Comparison of ENCODE assay signal across 8 cellular contexts in the genomic region with DNA sequence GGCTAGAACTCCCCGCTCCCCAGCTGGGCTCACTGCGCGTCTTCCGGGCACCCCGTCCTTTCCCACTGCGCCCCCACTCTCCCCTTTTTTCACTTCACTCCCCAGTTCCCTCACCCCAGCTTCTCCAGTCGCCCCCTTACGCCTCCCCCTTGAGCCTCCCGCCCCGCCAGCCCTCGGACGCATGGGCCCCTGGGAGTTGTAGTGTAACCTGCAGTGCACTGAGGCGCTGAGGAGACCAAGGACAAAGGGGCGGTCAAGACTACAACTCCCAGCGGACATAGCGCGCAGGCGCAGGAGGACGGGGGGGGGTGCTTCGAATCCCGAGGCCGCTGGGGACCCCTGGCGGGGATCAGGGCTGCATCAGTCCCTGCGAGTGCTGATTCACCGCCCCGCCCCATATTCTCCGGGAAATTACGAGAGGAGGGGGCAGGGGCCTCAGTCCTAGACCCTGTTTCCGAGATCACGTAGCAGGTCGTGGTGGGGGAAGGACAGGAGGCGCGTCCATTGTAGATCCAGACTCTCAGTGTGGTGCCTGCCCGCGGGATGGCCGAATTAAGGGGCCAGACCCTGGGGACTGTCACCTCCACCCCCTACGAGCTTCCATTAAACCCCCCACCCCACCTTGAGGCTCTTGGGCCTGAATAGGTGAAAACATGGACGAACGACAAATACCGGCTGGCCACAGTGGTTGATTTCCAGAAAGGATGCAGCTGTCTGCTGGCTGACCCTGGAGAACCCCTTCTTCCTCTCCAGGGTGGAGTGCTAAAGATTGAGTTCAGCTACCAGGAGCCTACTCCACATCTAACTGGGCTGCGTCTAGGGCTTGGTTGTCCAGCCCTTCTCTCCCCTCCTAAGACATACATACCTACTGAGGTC. TPM values are rescaled to one million over a fixed set of nuclear protein-coding genes. Genes with fewer than 3 reads are reported as not detected.
DNase-seq lines count a peak whose midpoint lies in the region; ATAC-seq and TF ChIP-seq lines count a peak whose summit lies in the region.

No MANE protein-coding gene starts in this region.

- peak overlapping the region; percentile 98 for H3K27ac Mint-ChIP-seq in type B pancreatic cell

- H3K4me2 ChIP-seq in trophoblast cell (ENCODE audit: low read length): peak overlapping the region; percentile 82

- no CpG with 5 or more reads among the region's 41 CpGs for WGBS in trophoblast cell (ENCODE audit: extremely low coverage, insufficient coverage, insufficient read length)

- peak; percentile 95 for DNase-seq in NCI-H1417 treated with DMSO at 0.1 percent for 48 hours (lab: John Stamatoyannopoulos, UW)
- DNase-seq in SW 1271 (lab: John Stamatoyannopoulos, UW): peak; percentile 94 to 97
- DNase-seq in adipocyte (ENCODE audit: low read depth): peak; percentile 98
- peak; percentile 99 for DNase-seq in cardiac septum (ENCODE audit: low spot score)
- DNase-seq in trophoblast cell: peak; percentile 96 to 97
- peak; percentile 99 for DNase-seq in type B pancreatic cell (ENCODE audit: extremely low spot score, unreplicated experiment)

- H2BK12ac ChIP-seq in trophoblast cell (ENCODE audit: low read length): peak overlapping the region; percentile 87

- H4K8ac ChIP-seq in trophoblast cell (ENCODE audit: low read depth, low read length): peak overlapping the region; percentile 95

- intact Hi-C loops in cardiac septum (cut with DNase I): loop anchor here (2.0 kb wide), 1 partner anchor 65 kb away; no protein-coding TSS in a partner anchor

- peak overlapping the region; percentile 92 for H2BK120ac ChIP-seq in trophoblast cell (ENCODE audit: insufficient read depth, low read length, poor library complexity)

- H2AFZ ChIP-seq in trophoblast cell (ENCODE audit: insufficient read depth, low read length, poor library complexity): peak overlapping the region; percentile 96

- H3K79me2 ChIP-seq in trophoblast cell (ENCODE audit: control insufficient read depth, insufficient read depth, low read length, poor library complexity): peaks cover 19% of the 10 kb centered on the region

- peaks cover 18% of the 10 kb centered on the region for H3K79me1 ChIP-seq in trophoblast cell (ENCODE audit: low read length)

- peak overlapping the region; percentile 91 for H4K91ac ChIP-seq in trophoblast cell (ENCODE audit: low read depth, low read length)

- H3K9ac ChIP-seq in adipocyte (ENCODE audit: low read length) (peak overlapping the region; percentile 99), trophoblast cell (ENCODE audit: low read length) (peak overlapping the region; percentile 76)

- H2BK5ac ChIP-seq in trophoblast cell (ENCODE audit: low read depth, low read length, poor library complexity): peak overlapping the region; percentile 95

- H3K4me1 ChIP-seq in adipocyte (ENCODE audit: control insufficient read depth, insufficient read depth, low read length): peaks cover 45% of the 10 kb centered on the region
- H3K4me1 ChIP-seq in trophoblast cell (ENCODE audit: control insufficient read depth in 1 of 2, insufficient read depth in 2 of 2, low read length in 2 of 2): peaks cover 4 to 8% of the 10 kb centered on the region in 2 experiments

- peak overlapping the region; percentile 83 for H3K4ac ChIP-seq in trophoblast cell (ENCODE audit: low read depth, low read length)

- H3K27me3 ChIP-seq in adipocyte (replicated peaks; ENCODE audit: control insufficient read depth, insufficient read depth, low read length) (no peaks in the 10 kb centered on the region), trophoblast cell (ENCODE audit: insufficient read depth, low read length) (no peaks in the 10 kb centered on the region)

- H3K36me3 ChIP-seq in adipocyte (ENCODE audit: control insufficient read depth, insufficient read depth, low read length, severe bottlenecking) (peaks cover 26% of the 10 kb centered on the region), trophoblast cell (ENCODE audit: control insufficient read depth in 1 of 2, insufficient read depth in 2 of 2, low read length in 2 of 2) (peaks cover 1 to 5% of the 10 kb centered on the region in 2 experiments)

- H4K12ac ChIP-seq in trophoblast cell (ENCODE audit: low read depth, low read length): peak overlapping the region; percentile 84

- peak overlapping the region; percentile 62 for H3K14ac ChIP-seq in trophoblast cell (ENCODE audit: low read length)

- H3K36me3 Mint-ChIP-seq in type B pancreatic cell: peaks cover 27% of the 10 kb centered on the region

- H3K4me3 Mint-ChIP-seq in type B pancreatic cell: peak overlapping the region; percentile 92

- H3K27me3 Mint-ChIP-seq in type B pancreatic cell: no peaks in the 10 kb centered on the region

- H3K4me3 ChIP-seq in GM12875 (ENCODE audit: low read depth, low read length) (peak overlapping the region; percentile 96), adipocyte (ENCODE audit: low read length) (peak overlapping the region; percentile 100), trophoblast cell (ENCODE audit: low read depth, low read length) (peak overlapping the region; percentile 98)

- ATAC-seq in HG02840 (IDR thresholded peaks at IDR 0.05; ENCODE audit: low FRiP score, unreplicated experiment): peak; percentile 87

- peaks cover 36% of the 10 kb centered on the region for H3K4me1 Mint-ChIP-seq in type B pancreatic cell (ENCODE audit: unreplicated experiment)

- H3K9me3 ChIP-seq in adipocyte (ENCODE audit: control insufficient read depth, low read length) (no peaks in the 10 kb centered on the region), trophoblast cell (ENCODE audit: insufficient read depth, low read depth, low read length) (no peaks in the 10 kb centered on the region)

- H3K18ac ChIP-seq in trophoblast cell (ENCODE audit: low read length): peak overlapping the region; percentile 53

- peak overlapping the region; percentile 68 for H3K27ac ChIP-seq in trophoblast cell (ENCODE audit: low read depth, low read length)

- TF ChIP-seq CTCF in GM12875 (IDR thresholded peaks at IDR 0.05; ENCODE audit: borderline replicate concordance, insufficient read depth, low read depth, low read length) (peak; percentile 75), type B pancreatic cell (conservative IDR thresholded peaks at IDR 0.05) (peak; percentile 80)

- peak overlapping the region; percentile 93 for H2AK5ac ChIP-seq in trophoblast cell (ENCODE audit: low read length)

- peaks cover 5% of the 10 kb centered on the region for H3K9me3 Mint-ChIP-seq in type B pancreatic cell

- peak overlapping the region; percentile 25 for H3K23ac ChIP-seq in trophoblast cell (ENCODE audit: low read length)

RNA-seq across cellular contexts. Expression of gene YWHAG, which starts 0.6 kb away (rescaled TPM):
- 183 TPM for total RNA-seq in cardiac septum
- 95.3 and 99.5 TPM in 2 replicates for polyA plus RNA-seq in trophoblast cell (2013)
- total RNA-seq in type B pancreatic cell (ENCODE audit: low replicate concordance): 140 TPM in 2 replicates

RNA-seq across cellular contexts. Expression of gene SSC4D, which starts 50.1 kb away (rescaled TPM):
- total RNA-seq in cardiac septum (0.51 TPM), type B pancreatic cell (ENCODE audit: low replicate concordance) (1.7 and 4.9 TPM in 2 replicates)
- 7.1 and 7.7 TPM in 2 replicates for polyA plus RNA-seq in trophoblast cell (2013)

RNA-seq across cellular contexts. Expression of gene HSPB1, which starts 56.9 kb away (rescaled TPM):
- total RNA-seq in cardiac septum (2,571 TPM), type B pancreatic cell (ENCODE audit: low replicate concordance) (228 and 315 TPM in 2 replicates)
- polyA plus RNA-seq in trophoblast cell (2013): 1,533 and 1,664 TPM in 2 replicates

Comparison
In these comparisons a context has a peak if more than half of its experiments do, and no peak if none do; other contexts are left out.
1. Peak in every context shown above with its lines: DNase-seq, ATAC-seq, H3K4me3 ChIP-seq and H3K27ac ChIP-seq.